1 cellular context compared by ENCODE assay signal in the genomic region with DNA sequence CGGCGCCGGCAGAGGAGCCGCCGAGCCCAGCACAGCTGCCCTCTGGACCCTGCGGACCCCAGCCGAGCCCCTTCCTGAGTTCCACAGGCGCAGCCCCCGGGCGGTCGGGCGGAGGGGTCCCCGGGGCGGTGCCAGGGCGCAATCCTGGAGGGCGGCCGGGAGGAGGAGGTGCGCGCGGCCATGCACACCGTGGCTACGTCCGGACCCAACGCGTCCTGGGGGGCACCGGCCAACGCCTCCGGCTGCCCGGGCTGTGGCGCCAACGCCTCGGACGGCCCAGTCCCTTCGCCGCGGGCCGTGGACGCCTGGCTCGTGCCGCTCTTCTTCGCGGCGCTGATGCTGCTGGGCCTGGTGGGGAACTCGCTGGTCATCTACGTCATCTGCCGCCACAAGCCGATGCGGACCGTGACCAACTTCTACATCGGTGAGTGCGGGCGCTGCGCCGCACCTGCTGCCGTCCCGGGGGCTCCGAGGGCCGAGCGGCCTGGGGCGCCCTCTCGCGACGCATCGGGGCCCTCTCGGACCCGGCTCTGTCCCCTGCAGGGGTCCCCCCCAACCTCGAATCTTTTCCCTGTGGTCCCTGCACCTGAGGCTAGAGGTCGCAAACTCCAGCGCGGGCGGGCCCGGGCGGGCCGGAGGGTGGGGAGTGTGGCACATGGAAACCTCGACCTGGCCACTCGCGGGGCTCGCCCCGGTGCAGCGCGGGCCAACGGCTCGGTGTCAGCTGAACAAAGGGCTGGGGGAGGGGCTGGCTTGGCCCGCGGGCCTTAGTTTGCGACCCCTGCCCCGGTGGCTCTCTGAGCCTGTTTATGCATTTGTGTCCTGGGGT.
TF ChIP-seq lines count a peak whose summit lies in the region.

A gene (plus strand): TSS at position 11 of the 829 bp plus-strand sequence. CDS start 170 bp downstream, at position 181.

TF ChIP-seq in GM12878, 131 proteins besides CTCF, POLR2A, EP300 and RAD21 (continued from another document and continues in another):
- no peak for TF ChIP-seq MEF2A (IDR thresholded peaks at IDR 0.05; ENCODE audit: insufficient read depth, low read depth, low read length)
- TF ChIP-seq STAT3 (IDR thresholded peaks at IDR 0.05; ENCODE audit: low read depth, low read length) = no peak
- no peak for TF ChIP-seq NBN (IDR thresholded peaks at IDR 0.05)
- TF ChIP-seq CBX5 (IDR thresholded peaks at IDR 0.05; ENCODE audit: low read depth) = no peak
- TF ChIP-seq TCF12 (IDR thresholded peaks at IDR 0.05; ENCODE audit: low read depth, low read length) = peak; percentile 70; the same call in 1 of the 2 replicates
- TF ChIP-seq PML (IDR thresholded peaks at IDR 0.05; ENCODE audit: low read length) = no peak
- 0 out of 2 replicates have a peak, but pooled peaks have one; percentile 36 for TF ChIP-seq YY1 (IDR thresholded peaks at IDR 0.05; ENCODE audit: low read depth, low read length)
- TF ChIP-seq, protein P1, sequence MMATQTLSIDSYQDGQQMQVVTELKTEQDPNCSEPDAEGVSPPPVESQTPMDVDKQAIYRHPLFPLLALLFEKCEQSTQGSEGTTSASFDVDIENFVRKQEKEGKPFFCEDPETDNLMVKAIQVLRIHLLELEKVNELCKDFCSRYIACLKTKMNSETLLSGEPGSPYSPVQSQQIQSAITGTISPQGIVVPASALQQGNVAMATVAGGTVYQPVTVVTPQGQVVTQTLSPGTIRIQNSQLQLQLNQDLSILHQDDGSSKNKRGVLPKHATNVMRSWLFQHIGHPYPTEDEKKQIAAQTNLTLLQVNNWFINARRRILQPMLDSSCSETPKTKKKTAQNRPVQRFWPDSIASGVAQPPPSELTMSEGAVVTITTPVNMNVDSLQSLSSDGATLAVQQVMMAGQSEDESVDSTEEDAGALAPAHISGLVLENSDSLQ (IDR thresholded peaks at IDR 0.05) = no peak
- no peak for TF ChIP-seq SREBF1 (IDR thresholded peaks at IDR 0.05; ENCODE audit: low read length)
- TF ChIP-seq, protein P2, sequence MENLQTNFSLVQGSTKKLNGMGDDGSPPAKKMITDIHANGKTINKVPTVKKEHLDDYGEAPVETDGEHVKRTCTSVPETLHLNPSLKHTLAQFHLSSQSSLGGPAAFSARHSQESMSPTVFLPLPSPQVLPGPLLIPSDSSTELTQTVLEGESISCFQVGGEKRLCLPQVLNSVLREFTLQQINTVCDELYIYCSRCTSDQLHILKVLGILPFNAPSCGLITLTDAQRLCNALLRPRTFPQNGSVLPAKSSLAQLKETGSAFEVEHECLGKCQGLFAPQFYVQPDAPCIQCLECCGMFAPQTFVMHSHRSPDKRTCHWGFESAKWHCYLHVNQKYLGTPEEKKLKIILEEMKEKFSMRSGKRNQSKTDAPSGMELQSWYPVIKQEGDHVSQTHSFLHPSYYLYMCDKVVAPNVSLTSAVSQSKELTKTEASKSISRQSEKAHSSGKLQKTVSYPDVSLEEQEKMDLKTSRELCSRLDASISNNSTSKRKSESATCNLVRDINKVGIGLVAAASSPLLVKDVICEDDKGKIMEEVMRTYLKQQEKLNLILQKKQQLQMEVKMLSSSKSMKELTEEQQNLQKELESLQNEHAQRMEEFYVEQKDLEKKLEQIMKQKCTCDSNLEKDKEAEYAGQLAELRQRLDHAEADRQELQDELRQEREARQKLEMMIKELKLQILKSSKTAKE (IDR thresholded peaks at IDR 0.05; ENCODE audit: low read depth, poor library complexity, severe bottlenecking) = no peak
- TF ChIP-seq, protein P3, sequence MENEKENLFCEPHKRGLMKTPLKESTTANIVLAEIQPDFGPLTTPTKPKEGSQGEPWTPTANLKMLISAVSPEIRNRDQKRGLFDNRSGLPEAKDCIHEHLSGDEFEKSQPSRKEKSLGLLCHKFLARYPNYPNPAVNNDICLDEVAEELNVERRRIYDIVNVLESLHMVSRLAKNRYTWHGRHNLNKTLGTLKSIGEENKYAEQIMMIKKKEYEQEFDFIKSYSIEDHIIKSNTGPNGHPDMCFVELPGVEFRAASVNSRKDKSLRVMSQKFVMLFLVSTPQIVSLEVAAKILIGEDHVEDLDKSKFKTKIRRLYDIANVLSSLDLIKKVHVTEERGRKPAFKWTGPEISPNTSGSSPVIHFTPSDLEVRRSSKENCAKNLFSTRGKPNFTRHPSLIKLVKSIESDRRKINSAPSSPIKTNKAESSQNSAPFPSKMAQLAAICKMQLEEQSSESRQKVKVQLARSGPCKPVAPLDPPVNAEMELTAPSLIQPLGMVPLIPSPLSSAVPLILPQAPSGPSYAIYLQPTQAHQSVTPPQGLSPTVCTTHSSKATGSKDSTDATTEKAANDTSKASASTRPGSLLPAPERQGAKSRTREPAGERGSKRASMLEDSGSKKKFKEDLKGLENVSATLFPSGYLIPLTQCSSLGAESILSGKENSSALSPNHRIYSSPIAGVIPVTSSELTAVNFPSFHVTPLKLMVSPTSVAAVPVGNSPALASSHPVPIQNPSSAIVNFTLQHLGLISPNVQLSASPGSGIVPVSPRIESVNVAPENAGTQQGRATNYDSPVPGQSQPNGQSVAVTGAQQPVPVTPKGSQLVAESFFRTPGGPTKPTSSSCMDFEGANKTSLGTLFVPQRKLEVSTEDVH (IDR thresholded peaks at IDR 0.05; ENCODE audit: low read depth, partially characterized antibody) = no peak
- TF ChIP-seq, protein P4, sequence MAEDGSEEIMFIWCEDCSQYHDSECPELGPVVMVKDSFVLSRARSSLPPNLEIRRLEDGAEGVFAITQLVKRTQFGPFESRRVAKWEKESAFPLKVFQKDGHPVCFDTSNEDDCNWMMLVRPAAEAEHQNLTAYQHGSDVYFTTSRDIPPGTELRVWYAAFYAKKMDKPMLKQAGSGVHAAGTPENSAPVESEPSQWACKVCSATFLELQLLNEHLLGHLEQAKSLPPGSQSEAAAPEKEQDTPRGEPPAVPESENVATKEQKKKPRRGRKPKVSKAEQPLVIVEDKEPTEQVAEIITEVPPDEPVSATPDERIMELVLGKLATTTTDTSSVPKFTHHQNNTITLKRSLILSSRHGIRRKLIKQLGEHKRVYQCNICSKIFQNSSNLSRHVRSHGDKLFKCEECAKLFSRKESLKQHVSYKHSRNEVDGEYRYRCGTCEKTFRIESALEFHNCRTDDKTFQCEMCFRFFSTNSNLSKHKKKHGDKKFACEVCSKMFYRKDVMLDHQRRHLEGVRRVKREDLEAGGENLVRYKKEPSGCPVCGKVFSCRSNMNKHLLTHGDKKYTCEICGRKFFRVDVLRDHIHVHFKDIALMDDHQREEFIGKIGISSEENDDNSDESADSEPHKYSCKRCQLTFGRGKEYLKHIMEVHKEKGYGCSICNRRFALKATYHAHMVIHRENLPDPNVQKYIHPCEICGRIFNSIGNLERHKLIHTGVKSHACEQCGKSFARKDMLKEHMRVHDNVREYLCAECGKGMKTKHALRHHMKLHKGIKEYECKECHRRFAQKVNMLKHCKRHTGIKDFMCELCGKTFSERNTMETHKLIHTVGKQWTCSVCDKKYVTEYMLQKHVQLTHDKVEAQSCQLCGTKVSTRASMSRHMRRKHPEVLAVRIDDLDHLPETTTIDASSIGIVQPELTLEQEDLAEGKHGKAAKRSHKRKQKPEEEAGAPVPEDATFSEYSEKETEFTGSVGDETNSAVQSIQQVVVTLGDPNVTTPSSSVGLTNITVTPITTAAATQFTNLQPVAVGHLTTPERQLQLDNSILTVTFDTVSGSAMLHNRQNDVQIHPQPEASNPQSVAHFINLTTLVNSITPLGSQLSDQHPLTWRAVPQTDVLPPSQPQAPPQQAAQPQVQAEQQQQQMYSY (CRISPR knock-in tag; IDR thresholded peaks at IDR 0.05) = no peak
- TF ChIP-seq ZNF384 (IDR thresholded peaks at IDR 0.05; ENCODE audit: borderline replicate concordance, low read depth, low read length) = no peak
- no peak for TF ChIP-seq JUND (IDR thresholded peaks at IDR 0.05; ENCODE audit: low read depth, low read length)
- TF ChIP-seq SIN3A (IDR thresholded peaks at IDR 0.05; ENCODE audit: low read depth, low read length) = no peak
- TF ChIP-seq RFX5 (IDR thresholded peaks at IDR 0.05; ENCODE audit: low read depth, low read length) = no peak
- TF ChIP-seq, protein P5, sequence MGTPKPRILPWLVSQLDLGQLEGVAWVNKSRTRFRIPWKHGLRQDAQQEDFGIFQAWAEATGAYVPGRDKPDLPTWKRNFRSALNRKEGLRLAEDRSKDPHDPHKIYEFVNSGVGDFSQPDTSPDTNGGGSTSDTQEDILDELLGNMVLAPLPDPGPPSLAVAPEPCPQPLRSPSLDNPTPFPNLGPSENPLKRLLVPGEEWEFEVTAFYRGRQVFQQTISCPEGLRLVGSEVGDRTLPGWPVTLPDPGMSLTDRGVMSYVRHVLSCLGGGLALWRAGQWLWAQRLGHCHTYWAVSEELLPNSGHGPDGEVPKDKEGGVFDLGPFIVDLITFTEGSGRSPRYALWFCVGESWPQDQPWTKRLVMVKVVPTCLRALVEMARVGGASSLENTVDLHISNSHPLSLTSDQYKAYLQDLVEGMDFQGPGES (IDR thresholded peaks at IDR 0.05) = no peak
- no peak for TF ChIP-seq WRNIP1 (IDR thresholded peaks at IDR 0.05; ENCODE audit: borderline replicate concordance, low read depth, low read length)
- TF ChIP-seq, protein P6, sequence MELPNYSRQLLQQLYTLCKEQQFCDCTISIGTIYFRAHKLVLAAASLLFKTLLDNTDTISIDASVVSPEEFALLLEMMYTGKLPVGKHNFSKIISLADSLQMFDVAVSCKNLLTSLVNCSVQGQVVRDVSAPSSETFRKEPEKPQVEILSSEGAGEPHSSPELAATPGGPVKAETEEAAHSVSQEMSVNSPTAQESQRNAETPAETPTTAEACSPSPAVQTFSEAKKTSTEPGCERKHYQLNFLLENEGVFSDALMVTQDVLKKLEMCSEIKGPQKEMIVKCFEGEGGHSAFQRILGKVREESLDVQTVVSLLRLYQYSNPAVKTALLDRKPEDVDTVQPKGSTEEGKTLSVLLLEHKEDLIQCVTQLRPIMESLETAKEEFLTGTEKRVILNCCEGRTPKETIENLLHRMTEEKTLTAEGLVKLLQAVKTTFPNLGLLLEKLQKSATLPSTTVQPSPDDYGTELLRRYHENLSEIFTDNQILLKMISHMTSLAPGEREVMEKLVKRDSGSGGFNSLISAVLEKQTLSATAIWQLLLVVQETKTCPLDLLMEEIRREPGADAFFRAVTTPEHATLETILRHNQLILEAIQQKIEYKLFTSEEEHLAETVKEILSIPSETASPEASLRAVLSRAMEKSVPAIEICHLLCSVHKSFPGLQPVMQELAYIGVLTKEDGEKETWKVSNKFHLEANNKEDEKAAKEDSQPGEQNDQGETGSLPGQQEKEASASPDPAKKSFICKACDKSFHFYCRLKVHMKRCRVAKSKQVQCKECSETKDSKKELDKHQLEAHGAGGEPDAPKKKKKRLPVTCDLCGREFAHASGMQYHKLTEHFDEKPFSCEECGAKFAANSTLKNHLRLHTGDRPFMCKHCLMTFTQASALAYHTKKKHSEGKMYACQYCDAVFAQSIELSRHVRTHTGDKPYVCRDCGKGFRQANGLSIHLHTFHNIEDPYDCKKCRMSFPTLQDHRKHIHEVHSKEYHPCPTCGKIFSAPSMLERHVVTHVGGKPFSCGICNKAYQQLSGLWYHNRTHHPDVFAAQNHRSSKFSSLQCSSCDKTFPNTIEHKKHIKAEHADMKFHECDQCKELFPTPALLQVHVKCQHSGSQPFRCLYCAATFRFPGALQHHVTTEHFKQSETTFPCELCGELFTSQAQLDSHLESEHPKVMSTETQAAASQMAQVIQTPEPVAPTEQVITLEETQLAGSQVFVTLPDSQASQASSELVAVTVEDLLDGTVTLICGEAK (IDR thresholded peaks at IDR 0.05; ENCODE audit: borderline replicate concordance) = no peak
- TF ChIP-seq BCL11A (IDR thresholded peaks at IDR 0.05; ENCODE audit: low read depth, low read length) = no peak
- TF ChIP-seq POLR2AphosphoS2 (IDR thresholded peaks at IDR 0.05; ENCODE audit: low read depth, low read length) = no peak
- no peak for TF ChIP-seq EED (IDR thresholded peaks at IDR 0.05; ENCODE audit: low read depth)
- no peak for TF ChIP-seq FOXK2 (IDR thresholded peaks at IDR 0.05)
- TF ChIP-seq SUPT20H (IDR thresholded peaks at IDR 0.05; ENCODE audit: borderline replicate concordance, control insufficient read depth, low read depth, low read length) = no peak
- no peak for TF ChIP-seq EGR1 (IDR thresholded peaks at IDR 0.05; ENCODE audit: borderline replicate concordance in 1 of 2, low read depth in 2 of 2, low read length in 2 of 2)
- TF ChIP-seq BHLHE40 (IDR thresholded peaks at IDR 0.05; ENCODE audit: borderline replicate concordance in 1 of 2, low read depth in 2 of 2, low read length in 1 of 2) = peak; percentile 77 to 93; a peak in 3 of 4 replicates
- no peak for TF ChIP-seq NRF1 (conservative IDR thresholded peaks at IDR 0.05; ENCODE audit: low read depth, low read length)
- TF ChIP-seq SIX5 (IDR thresholded peaks at IDR 0.05; ENCODE audit: low read depth, low read length, severe bottlenecking) = no peak
- TF ChIP-seq LARP7 (IDR thresholded peaks at IDR 0.05) = peak; percentile 94
- TF ChIP-seq, protein P7, sequence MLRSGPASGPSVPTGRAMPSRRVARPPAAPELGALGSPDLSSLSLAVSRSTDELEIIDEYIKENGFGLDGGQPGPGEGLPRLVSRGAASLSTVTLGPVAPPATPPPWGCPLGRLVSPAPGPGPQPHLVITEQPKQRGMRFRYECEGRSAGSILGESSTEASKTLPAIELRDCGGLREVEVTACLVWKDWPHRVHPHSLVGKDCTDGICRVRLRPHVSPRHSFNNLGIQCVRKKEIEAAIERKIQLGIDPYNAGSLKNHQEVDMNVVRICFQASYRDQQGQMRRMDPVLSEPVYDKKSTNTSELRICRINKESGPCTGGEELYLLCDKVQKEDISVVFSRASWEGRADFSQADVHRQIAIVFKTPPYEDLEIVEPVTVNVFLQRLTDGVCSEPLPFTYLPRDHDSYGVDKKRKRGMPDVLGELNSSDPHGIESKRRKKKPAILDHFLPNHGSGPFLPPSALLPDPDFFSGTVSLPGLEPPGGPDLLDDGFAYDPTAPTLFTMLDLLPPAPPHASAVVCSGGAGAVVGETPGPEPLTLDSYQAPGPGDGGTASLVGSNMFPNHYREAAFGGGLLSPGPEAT (IDR thresholded peaks at IDR 0.05; ENCODE audit: low read depth) = no peak
- TF ChIP-seq, protein P8, sequence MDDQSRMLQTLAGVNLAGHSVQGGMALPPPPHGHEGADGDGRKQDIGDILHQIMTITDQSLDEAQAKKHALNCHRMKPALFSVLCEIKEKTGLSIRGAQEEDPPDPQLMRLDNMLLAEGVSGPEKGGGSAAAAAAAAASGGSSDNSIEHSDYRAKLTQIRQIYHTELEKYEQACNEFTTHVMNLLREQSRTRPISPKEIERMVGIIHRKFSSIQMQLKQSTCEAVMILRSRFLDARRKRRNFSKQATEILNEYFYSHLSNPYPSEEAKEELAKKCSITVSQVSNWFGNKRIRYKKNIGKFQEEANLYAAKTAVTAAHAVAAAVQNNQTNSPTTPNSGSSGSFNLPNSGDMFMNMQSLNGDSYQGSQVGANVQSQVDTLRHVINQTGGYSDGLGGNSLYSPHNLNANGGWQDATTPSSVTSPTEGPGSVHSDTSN (IDR thresholded peaks at IDR 0.05; ENCODE audit: insufficient replicate concordance, low read depth, low read length) = no peak
- no peak for TF ChIP-seq JUNB (IDR thresholded peaks at IDR 0.05)
- TF ChIP-seq BMI1 (IDR thresholded peaks at IDR 0.05; ENCODE audit: borderline replicate concordance) = no peak
- TF ChIP-seq EZH2 (IDR thresholded peaks at IDR 0.05; ENCODE audit: borderline replicate concordance, control insufficient read depth, low read depth, low read length) = no peak
- TF ChIP-seq RELA (IDR thresholded peaks at IDR 0.05; ENCODE audit: borderline replicate concordance, partially characterized antibody) = no peak
- peak; percentile 83; the same call in 1 of the 2 replicates for TF ChIP-seq DPF2 (IDR thresholded peaks at IDR 0.05)
- TF ChIP-seq ASH2L (IDR thresholded peaks at IDR 0.05; ENCODE audit: borderline replicate concordance, low read depth) = no peak
